Comparison of ENCODE assay signal across 1 cellular context in genomic region chr5:54884195-54884536, GRCh38.
TF ChIP-seq lines count a peak whose summit lies in the region.

No MANE protein-coding gene starts in this region.

TF ChIP-seq in GM23338, 12 proteins besides CTCF, POLR2A, EP300 and RAD21:
- TF ChIP-seq ZNF462 (CRISPR knock-in tag; IDR thresholded peaks at IDR 0.05) (no peak), STAT1 (IDR thresholded peaks at IDR 0.05; ENCODE audit: unreplicated experiment) (no peak), CREB1 (CRISPR knock-in tag; IDR thresholded peaks at IDR 0.05; ENCODE audit: low read depth) (no peak), REST (IDR thresholded peaks at IDR 0.05; ENCODE audit: unreplicated experiment) (no peak), POLR2AphosphoS5 (IDR thresholded peaks at IDR 0.05; ENCODE audit: low read depth) (no peak; the same call in 1 of the 2 replicates), ZNF114 (CRISPR knock-in tag; IDR thresholded peaks at IDR 0.05) (no peak), NANOG (IDR thresholded peaks at IDR 0.05; ENCODE audit: borderline replicate concordance) (no peak), EZH2 (IDR thresholded peaks at IDR 0.05; ENCODE audit: low read depth, unreplicated experiment) (no peak), JUNB (IDR thresholded peaks at IDR 0.05; ENCODE audit: unreplicated experiment) (no peak), ZNF331 (CRISPR knock-in tag; IDR thresholded peaks at IDR 0.05; ENCODE audit: low read depth) (no peak), EZH2phosphoT487 (IDR thresholded peaks at IDR 0.05; ENCODE audit: unreplicated experiment) (no peak), ETS1 (IDR thresholded peaks at IDR 0.05) (no peak)
TF ChIP-seq in GM23338: peak in this region for 0.
